ENCODE assay signal across 17 cellular contexts in genomic region chr10:119812684-119813083, GRCh38. TPM values are rescaled to one million over a fixed set of nuclear protein-coding genes. Genes with fewer than 3 reads are reported as not detected.
DNase-seq lines count a peak whose midpoint lies in the region; TF ChIP-seq lines count a peak whose summit lies in the region.
"Had no signal": no experiment of that assay in that cellular context is flagged by ENCODE, and none has a peak within 500 bp of the region (broad histone marks: within the 10 kb centered on the region; RNA-seq: fewer than 3 reads in every experiment).

No MANE protein-coding gene starts in this region.

- no peaks in the 10 kb centered on the region for H3K4me1 Mint-ChIP-seq in Calu3 (ENCODE audit: low read depth, unreplicated experiment)

- H3K27ac ChIP-seq in Karpas-422 (ENCODE audit: low read length) (peak overlapping the region; percentile 83), osteoblast (ENCODE audit: low read depth, low read length) (no peak overlapping the region)
- H3K27ac ChIP-seq: HL-60 had no signal

- no peak overlapping the region for H3K27ac Mint-ChIP-seq in Calu3 (ENCODE audit: unreplicated experiment)
- H3K27ac Mint-ChIP-seq: CD8-positive, alpha-beta T cell; HFFc6 had no signal

- CTCF ChIA-PET in Calu3 (lab: Charles Lee), result no interaction called here

- H3K27me3 ChIP-seq in Karpas-422 (ENCODE audit: low read length) (no peaks in the 10 kb centered on the region), osteoblast (ENCODE audit: insufficient read depth, low read length) (no peaks in the 10 kb centered on the region)

- H3K9ac ChIP-seq in Karpas-422 (ENCODE audit: low read length), result peak overlapping the region; percentile 15; the same call in 1 of the 2 replicates

- H3K9me3 ChIP-seq in Karpas-422 (ENCODE audit: low read length) (no peaks in the 10 kb centered on the region), osteoblast (ENCODE audit: low read depth, low read length) (no peaks in the 10 kb centered on the region)

- no peaks in the 10 kb centered on the region for H4K20me1 ChIP-seq in Karpas-422 (ENCODE audit: insufficient read depth, low read depth, low read length)
- H4K20me1 ChIP-seq in osteoblast (ENCODE audit: insufficient read depth, low read length), result no peaks in the 10 kb centered on the region

- DNase-seq in Karpas-422 (no peak), NCI-H2029 (lab: John Stamatoyannopoulos, UW) (peak; percentile 17), RPMI8226 (peak; percentile 12), osteoblast (ENCODE audit: insufficient read length, low spot score, missing footprints) (peak; percentile 31), activated gamma-delta T cell (lab: John Stamatoyannopoulos, UW) (no peak), NK-92 (lab: John Stamatoyannopoulos, UW; ENCODE audit: unreplicated experiment) (no peak), Calu3 (no peak)
- DNase-seq: CD8-positive, alpha-beta T cell; EL; HFFc6; MV-4-11; NCI-H146; NCI-H446 treated with DMSO at 0.1 percent for 48 hours; NCI-H748 treated with DMSO at 0.1 percent for 48 hours; Right ventricle myocardium superior had no signal

- no peaks in the 10 kb centered on the region for H3K27me3 Mint-ChIP-seq in Calu3 (ENCODE audit: unreplicated experiment)
- H3K27me3 Mint-ChIP-seq: IgD-negative memory B cell had no signal

- peak overlapping the region; percentile 27 for H3K4me3 ChIP-seq in Karpas-422 (ENCODE audit: low read length)
- H3K4me3 ChIP-seq in osteoblast (ENCODE audit: insufficient read depth, low read length), result no peak overlapping the region

- no peaks in the 10 kb centered on the region for H3K79me2 ChIP-seq in Karpas-422 (ENCODE audit: low read length)
- no peaks in the 10 kb centered on the region for H3K79me2 ChIP-seq in osteoblast (ENCODE audit: insufficient read depth, low read length)

- no peaks in the 10 kb centered on the region for H3K9me2 ChIP-seq in Karpas-422 (replicated peaks; ENCODE audit: insufficient read depth, low read length)

- TF ChIP-seq CTCF in osteoblast (IDR thresholded peaks at IDR 0.05; ENCODE audit: extremely low read depth, low read depth, low read length), result no peak
- no peak for TF ChIP-seq CTCF in Calu3 (IDR thresholded peaks at IDR 0.05; ENCODE audit: unreplicated experiment)

- intact Hi-C loops in Calu3 (cut with micrococcal nuclease; ENCODE audit: unreplicated experiment), result no loop called here

- no peak overlapping the region for H3K4me3 Mint-ChIP-seq in Calu3 (ENCODE audit: low read depth, unreplicated experiment)
- H3K4me3 Mint-ChIP-seq: CD8-positive, alpha-beta T cell; HFFc6; IgD-negative memory B cell had no signal

- peak overlapping the region; percentile 61 for H3K4me2 ChIP-seq in Karpas-422 (ENCODE audit: low read depth, low read length, poor library complexity, severe bottlenecking)
- no peak overlapping the region for H3K4me2 ChIP-seq in osteoblast (ENCODE audit: insufficient read depth, low read length)

- H3K4me1 ChIP-seq in Karpas-422 (ENCODE audit: low read length) (peaks cover 48% of the 10 kb centered on the region), osteoblast (ENCODE audit: insufficient read depth, low read length) (no peaks in the 10 kb centered on the region)

- H3K9me3 Mint-ChIP-seq in Calu3 (ENCODE audit: low read depth, unreplicated experiment), result no peaks in the 10 kb centered on the region
- H3K9me3 Mint-ChIP-seq: CD8-positive, alpha-beta T cell; HFFc6; IgD-negative memory B cell had no signal

- no peaks in the 10 kb centered on the region for H3K36me3 Mint-ChIP-seq in Calu3 (ENCODE audit: insufficient read depth, unreplicated experiment)

- no TSS peak for BruUV-seq in Calu3 (replicated peaks; lab: Mats Ljungman, UMichigan)

- H3K36me3 ChIP-seq in Karpas-422 (ENCODE audit: insufficient read depth, low read length) (no peaks in the 10 kb centered on the region), osteoblast (ENCODE audit: insufficient read depth, low read length) (no peaks in the 10 kb centered on the region)

- H2AFZ ChIP-seq in Karpas-422 (ENCODE audit: low read length) (no peak overlapping the region), osteoblast (ENCODE audit: low read length) (no peak overlapping the region)

RNA-seq across cellular contexts. Expression of gene MCMBP, which starts 60.0 kb away (rescaled TPM):
- 25.8 and 38.2 TPM in 2 replicates for total RNA-seq in Karpas-422 (2014; rRNA removed; shearing (Covaris generic); ENCODE audit: low replicate concordance)
- total RNA-seq in osteoblast, result 47.7 and 48.1 TPM in 2 replicates
- 38.1 and 40.3 TPM in 2 replicates for total RNA-seq in Calu3 (2022)

Comparison
In these comparisons a context has a peak if more than half of its experiments do, and no peak if none do; other contexts are left out.
1. DNase-seq: peak in NCI-H2029 (single experiment), RPMI8226 (single experiment) and osteoblast (single experiment); none in Karpas-422 (single experiment), activated gamma-delta T cell (single experiment), NK-92 (single experiment) and Calu3 (single experiment).